Comparison of ENCODE assay signal across 11 cellular contexts in the genomic region with DNA sequence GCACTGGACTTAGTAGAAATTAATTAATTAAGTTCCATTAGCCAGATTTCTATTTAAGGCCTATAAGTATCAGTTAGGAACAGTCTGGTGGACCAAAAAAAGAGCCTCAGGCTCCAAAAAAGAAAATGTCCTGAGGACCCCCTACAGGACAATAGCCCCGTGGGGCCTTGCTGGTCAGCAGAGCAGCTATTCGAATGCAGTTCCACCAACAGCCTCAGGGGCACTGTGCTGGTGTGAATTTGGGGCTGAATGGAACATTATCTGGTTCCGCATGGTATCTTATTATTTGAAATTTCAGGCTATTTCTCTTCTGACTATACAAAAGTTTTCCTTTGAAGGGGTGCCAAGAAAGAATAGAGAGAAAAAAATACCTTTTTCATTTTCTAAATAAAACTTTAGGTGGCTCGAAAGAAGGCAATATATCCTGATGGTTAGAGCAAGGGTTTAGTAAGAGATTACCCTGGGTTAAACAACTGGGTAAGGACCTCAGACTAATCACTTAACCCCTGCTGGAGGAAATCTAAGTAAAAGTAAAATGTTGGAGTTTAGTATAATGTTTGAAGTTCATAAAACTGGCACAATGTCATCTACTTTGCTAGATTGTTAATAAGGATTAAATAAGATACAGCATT.
DNase-seq lines count a peak whose midpoint lies in the region; ATAC-seq and TF ChIP-seq lines count a peak whose summit lies in the region.
"Had no signal": no experiment of that assay in that cellular context is flagged by ENCODE, and none has a peak within 500 bp of the region (broad histone marks: within the 10 kb centered on the region; RNA-seq: fewer than 3 reads in every experiment).

No MANE protein-coding gene starts in this region.

- no peak overlapping the region for H2BK15ac ChIP-seq in H9 (ENCODE audit: low read depth, low read length)

- H3K4me1 ChIP-seq in H9 (ENCODE audit: insufficient read depth, low read length) (no peaks in the 10 kb centered on the region; the same call in 1 of the 2 replicates), liver (ENCODE audit: control insufficient read depth in 4 of 4, insufficient read depth in 4 of 4, low read length in 3 of 4) (no peaks in the 10 kb centered on the region)

- no peak overlapping the region for H2AFZ ChIP-seq in H9 (ENCODE audit: low read length)

- H3K9me3 Mint-ChIP-seq in H9, result no peaks in the 10 kb centered on the region

- DNase-seq in H9, result peak; percentile 66
- DNase-seq in NCI-H1436 (lab: John Stamatoyannopoulos, UW), result no peak
- DNase-seq in COLO829 (ENCODE audit: low spot score), result no peak
- DNase-seq: MV-4-11; stimulated activated naive B cell treated with anti-CD40 and anti-IgM and Interleukin-4, amounts not matched to agents 10 μg/mL and 1 μg/mL and 100 μg/mL, for 72 hours; T1000 had no signal

- H3K27me3 Mint-ChIP-seq in H9 (ENCODE audit: low read depth), result no peaks in the 10 kb centered on the region
- H3K27me3 Mint-ChIP-seq: stimulated activated naive B cell treated with anti-CD40 and anti-IgM and Interleukin-4, amounts not matched to agents 10 μg/mL and 1 μg/mL and 100 μg/mL, for 72 hours had no signal

- peaks cover 0 to 2% (median 0%) of the 10 kb centered on the region in 3 experiments; a peak in 1 of 7 replicates for H3K36me3 Mint-ChIP-seq in H9 (ENCODE audit: insufficient read depth in 1 of 3, low read depth in 3 of 3)

- no peak overlapping the region for H3K4me3 Mint-ChIP-seq in H9
- H3K4me3 Mint-ChIP-seq: stimulated activated naive B cell treated with anti-CD40 and anti-IgM and Interleukin-4, amounts not matched to agents 10 μg/mL and 1 μg/mL and 100 μg/mL, for 72 hours had no signal

- no peak overlapping the region for H2BK5ac ChIP-seq in H9 (ENCODE audit: insufficient read length, low read length)

- H3K23ac ChIP-seq in H9 (ENCODE audit: insufficient read length, low read depth, low read length), result no peak overlapping the region

- H3K79me2 ChIP-seq in H9 (ENCODE audit: insufficient read depth, low read length), result no peaks in the 10 kb centered on the region

- peaks cover 3% of the 10 kb centered on the region in 2 experiments; a peak in 2 of 4 replicates for H3K4me1 Mint-ChIP-seq in H9

- no peak overlapping the region for H4K5ac ChIP-seq in H9 (ENCODE audit: insufficient read length, low read depth, low read length)

- ATAC-seq in HG03108 (IDR thresholded peaks at IDR 0.05; ENCODE audit: unreplicated experiment), result no peak
- ATAC-seq in HG02763 (IDR thresholded peaks at IDR 0.05; ENCODE audit: unreplicated experiment), result no peak
- ATAC-seq: stimulated activated naive B cell treated with anti-CD40 and anti-IgM and Interleukin-4, amounts not matched to agents 10 μg/mL and 1 μg/mL and 100 μg/mL, for 72 hours had no signal

- H4K91ac ChIP-seq in H9 (ENCODE audit: insufficient read length, low read depth, low read length), result no peak overlapping the region

- no peak overlapping the region for H3K27ac ChIP-seq in C4-2B
- H3K27ac ChIP-seq in H9 (ENCODE audit: insufficient read length, low read depth, low read length), result no peak overlapping the region
- H3K27ac ChIP-seq in VCaP, result no peak overlapping the region
- no peak overlapping the region for H3K27ac ChIP-seq in liver (ENCODE audit: low read depth in 1 of 2, low read length in 2 of 2)

- no peak overlapping the region for H4K8ac ChIP-seq in H9 (replicated peaks; ENCODE audit: insufficient read length, low read depth, low read length)

- H2BK20ac ChIP-seq in H9 (ENCODE audit: low read depth, low read length, poor library complexity, severe bottlenecking), result no peak overlapping the region

- no peak overlapping the region for H3K56ac ChIP-seq in H9 (ENCODE audit: insufficient read length, low read depth, low read length)

- H3K18ac ChIP-seq in H9 (ENCODE audit: insufficient read length, low read depth, low read length), result no peak overlapping the region

- no peak overlapping the region for H3K14ac ChIP-seq in H9 (ENCODE audit: insufficient read depth, low read length)

- H3K27ac Mint-ChIP-seq in H9, result no peak overlapping the region
- H3K27ac Mint-ChIP-seq: stimulated activated naive B cell treated with anti-CD40 and anti-IgM and Interleukin-4, amounts not matched to agents 10 μg/mL and 1 μg/mL and 100 μg/mL, for 72 hours had no signal

- H3K4me2 ChIP-seq in H9 (ENCODE audit: insufficient read depth, insufficient read length, low read length), result no peak overlapping the region

- no peaks in the 10 kb centered on the region for H4K20me1 ChIP-seq in H9 (ENCODE audit: control insufficient read depth, insufficient read depth, insufficient read length)

- H2AK5ac ChIP-seq in H9 (ENCODE audit: insufficient read length, low read length), result no peak overlapping the region

- peak in 1 of 2 donors; percentile 5 for TF ChIP-seq RAD21 in liver (IDR thresholded peaks at IDR 0.05)

- H3K27me3 ChIP-seq in H9 (ENCODE audit: insufficient read depth, low read length) (no peaks in the 10 kb centered on the region), liver (ENCODE audit: control insufficient read depth in 4 of 4, insufficient read depth in 4 of 4, low read length in 3 of 4) (no peaks in the 10 kb centered on the region)

- no peak overlapping the region for H3T11ph ChIP-seq in H9 (ENCODE audit: low read length)

- H3K9ac ChIP-seq in H9 (ENCODE audit: extremely low read depth, insufficient read length, low read length), result no peak overlapping the region
- no peak overlapping the region for H3K9ac ChIP-seq in liver (ENCODE audit: low read depth in 1 of 2, low read length in 2 of 2)

- H3K36me3 ChIP-seq in liver (ENCODE audit: control insufficient read depth in 4 of 4, insufficient read depth in 3 of 4, low read depth in 1 of 4, low read length in 3 of 4), result no peaks in the 10 kb centered on the region

- H3K79me1 ChIP-seq in H9 (ENCODE audit: insufficient read depth, low read depth, low read length, poor library complexity, severe bottlenecking), result no peaks in the 10 kb centered on the region

- H2BK120ac ChIP-seq in H9 (ENCODE audit: low read depth, low read length, poor library complexity, severe bottlenecking), result no peak overlapping the region

- peak; percentile 94 for TF ChIP-seq CTCF in C4-2B (conservative IDR thresholded peaks at IDR 0.05)
- TF ChIP-seq CTCF in H9 (conservative IDR thresholded peaks at IDR 0.05), result peak; percentile 84
- TF ChIP-seq CTCF in VCaP (conservative IDR thresholded peaks at IDR 0.05), result peak; percentile 53
- TF ChIP-seq CTCF in liver (IDR thresholded peaks at IDR 0.05; ENCODE audit: low read depth, low read length, missing input control), result peak; percentile 26

- no CpG with 5 or more reads among the region's 4 CpGs for WGBS in H9 (ENCODE audit: extremely low coverage, insufficient read length, low lambda C conversion rate)
- WGBS in liver, result 89% methylated on average over 4 of the region's 4 CpGs

- H3K9me3 ChIP-seq in H9 (ENCODE audit: control insufficient read depth, low read depth, low read length), result no peaks in the 10 kb centered on the region
- no peaks in the 10 kb centered on the region for H3K9me3 ChIP-seq in liver (ENCODE audit: control insufficient read depth in 4 of 4, low read length in 3 of 4)

- H2BK12ac ChIP-seq in H9 (ENCODE audit: insufficient read length, low read depth, low read length), result no peak overlapping the region

- H3K4ac ChIP-seq in H9 (ENCODE audit: low read depth, low read length), result no peak overlapping the region

- H3K4me3 ChIP-seq in liver (ENCODE audit: low read depth in 1 of 3, low read length in 3 of 3), result no peak overlapping the region

- H3K23me2 ChIP-seq in H9 (ENCODE audit: insufficient read length, low read depth, low read length, poor library complexity, severe bottlenecking), result no peaks in the 10 kb centered on the region

TF ChIP-seq in liver, 16 proteins besides CTCF, POLR2A, EP300 and RAD21 (continues in another document):
- TF ChIP-seq, protein P1, sequence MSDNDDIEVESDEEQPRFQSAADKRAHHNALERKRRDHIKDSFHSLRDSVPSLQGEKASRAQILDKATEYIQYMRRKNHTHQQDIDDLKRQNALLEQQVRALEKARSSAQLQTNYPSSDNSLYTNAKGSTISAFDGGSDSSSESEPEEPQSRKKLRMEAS (IDR thresholded peaks at IDR 0.05), result no peak
- TF ChIP-seq YY1 (IDR thresholded peaks at IDR 0.05) (no peak), SP1 (IDR thresholded peaks at IDR 0.05) (no peak), JUND (IDR thresholded peaks at IDR 0.05) (no peak), NR2F2 (IDR thresholded peaks at IDR 0.05) (no peak), HNF4A (conservative IDR thresholded peaks at IDR 0.05) (no peak), FOXA1 (IDR thresholded peaks at IDR 0.05) (no peak), FOXA2 (IDR thresholded peaks at IDR 0.05) (no peak), TAF1 (conservative IDR thresholded peaks at IDR 0.05) (no peak), ZBTB33 (IDR thresholded peaks at IDR 0.05) (no peak), HNF4G (IDR thresholded peaks at IDR 0.05) (no peak)

Comparison
In these comparisons a context has a peak if more than half of its experiments do, and no peak if none do; other contexts are left out.
1. CTCF ChIP-seq: peak in every context shown above with its lines; median percentile 94 in C4-2B; 84 in H9; 53 in VCaP; 26 in liver.